In the genomic region with DNA sequence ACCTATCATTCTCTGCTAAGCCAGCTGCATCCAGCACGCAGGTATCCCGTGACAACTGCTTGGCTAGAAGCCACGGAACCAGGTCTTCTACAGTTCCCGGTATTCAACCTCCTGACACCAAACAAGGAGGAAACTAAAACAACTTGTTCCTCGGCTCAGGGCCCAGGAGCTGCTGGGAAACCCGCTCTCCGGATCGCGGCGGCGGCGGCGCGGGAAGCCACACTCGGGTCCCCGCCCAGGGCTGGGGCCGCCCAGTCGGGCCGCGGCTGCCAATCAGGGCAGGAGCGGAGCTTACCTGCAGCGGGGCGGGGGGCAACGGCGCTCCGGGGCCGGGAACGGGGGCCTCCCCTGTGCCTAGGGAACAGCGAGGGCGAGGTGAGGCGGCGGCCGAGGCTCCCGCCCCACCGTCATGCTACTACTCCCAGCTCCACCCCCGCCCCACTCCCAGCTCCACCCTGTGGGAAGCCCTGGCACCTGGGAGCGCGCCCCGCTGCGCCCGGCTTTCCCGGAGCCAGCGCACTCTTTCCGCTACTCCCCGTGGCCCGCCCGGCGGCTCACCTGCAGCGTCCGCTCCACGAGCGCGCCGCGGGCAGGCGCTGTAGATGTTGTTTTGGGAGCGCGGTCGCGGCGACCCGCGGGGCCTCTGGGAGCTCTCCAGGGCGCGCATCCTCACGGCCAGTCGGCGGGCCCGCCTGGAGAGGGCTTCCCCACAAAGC, we compare ENCODE assay signal across 8 cellular contexts. TPM values are rescaled to one million over a fixed set of nuclear protein-coding genes. Genes with fewer than 3 reads are reported as not detected.
DNase-seq lines count a peak whose midpoint lies in the region; ATAC-seq and TF ChIP-seq lines count a peak whose summit lies in the region.

No MANE protein-coding gene starts in this region.

- 0 to 1% methylated on average over 39 to 47 of the region's 69 CpGs for WGBS in lower leg skin, 2 donors

- peak overlapping the region; percentile 63 for H3K4me3 ChIP-seq in BLaER1
- peak overlapping the region; percentile 41 for H3K4me3 ChIP-seq in colonic mucosa
- no peak overlapping the region for H3K4me3 ChIP-seq in lower leg skin (ENCODE audit: low read depth, poor library complexity, severe bottlenecking)
- peak overlapping the region in 4 of 5 donors; percentile 36 to 63 (median 42) for H3K4me3 ChIP-seq in subcutaneous abdominal adipose tissue (ENCODE audit: low read depth in 1 of 5, low read length in 5 of 5)

- TF ChIP-seq POLR2A in lower leg skin (IDR thresholded peaks at IDR 0.05) = no peak

- peak overlapping the region; percentile 89 for H3K4me2 ChIP-seq in BLaER1

- H3K27ac ChIP-seq in BLaER1 = no peak overlapping the region
- peak overlapping the region; percentile 29 for H3K27ac ChIP-seq in colonic mucosa
- H3K27ac ChIP-seq in subcutaneous abdominal adipose tissue (ENCODE audit: low read depth, low read length) = no peak overlapping the region

- H3K4me1 ChIP-seq in BLaER1 = peaks cover 60% of the 10 kb centered on the region
- peaks cover 11% of the 10 kb centered on the region for H3K4me1 ChIP-seq in colonic mucosa
- H3K4me1 ChIP-seq in subcutaneous abdominal adipose tissue (ENCODE audit: control insufficient read depth in 5 of 5, insufficient read depth in 5 of 5, low read length in 5 of 5) = peaks cover 0 to 23% (median 15%) of the 10 kb centered on the region in 5 donors

- H3K9me3 ChIP-seq in BLaER1 = no peaks in the 10 kb centered on the region
- H3K9me3 ChIP-seq in colonic mucosa = no peaks in the 10 kb centered on the region
- no peaks in the 10 kb centered on the region for H3K9me3 ChIP-seq in subcutaneous abdominal adipose tissue (ENCODE audit: control insufficient read depth in 5 of 5, low read length in 5 of 5)

- no peak for ATAC-seq in GM21390 (IDR thresholded peaks at IDR 0.05; ENCODE audit: unreplicated experiment)

- H3K9ac ChIP-seq in BLaER1 = 0 out of 2 replicates have a peak overlapping the region, but pooled peaks have one; percentile 38
- H3K9ac ChIP-seq in colonic mucosa (ENCODE audit: low read depth in 2 of 2, low read length in 2 of 2) = peak overlapping the region in 1 of 2 donors; percentile 52
- peak overlapping the region in 2 of 5 donors; percentile 1 to 5 for H3K9ac ChIP-seq in subcutaneous abdominal adipose tissue (ENCODE audit: low read length in 5 of 5)

- TF ChIP-seq CTCF in LNCAP (IDR thresholded peaks at IDR 0.05) = 0 out of 2 replicates have a peak, but pooled peaks have one; percentile 31
- TF ChIP-seq CTCF in colonic mucosa (IDR thresholded peaks at IDR 0.05) = no peak
- no peak for TF ChIP-seq CTCF in lower leg skin (IDR thresholded peaks at IDR 0.05)

- peaks cover 59% of the 10 kb centered on the region for H4K20me1 ChIP-seq in BLaER1

- intact Hi-C loops in colonic mucosa (cut with DNase I) (loop anchor here (5.0 kb wide), 1 partner anchor 47 kb away; no protein-coding TSS in a partner anchor), lower leg skin (cut with DNase I; ENCODE audit: low total_unique reads) (no loop called here)

- peaks cover 33% of the 10 kb centered on the region for H3K36me3 ChIP-seq in BLaER1
- H3K36me3 ChIP-seq in colonic mucosa = no peaks in the 10 kb centered on the region
- H3K36me3 ChIP-seq in subcutaneous abdominal adipose tissue (ENCODE audit: control insufficient read depth in 5 of 5, insufficient read depth in 5 of 5, low read length in 5 of 5) = no peaks in the 10 kb centered on the region

- DNase-seq in T-helper 9 cell (peak; percentile 48), colonic mucosa (peak; percentile 84), lower leg skin (ENCODE audit: low spot score in 2 of 2) (peak; percentile 78 to 91), superior temporal gyrus (ENCODE audit: extremely low spot score) (no peak)

- H3K27me3 ChIP-seq in BLaER1 (peaks cover 36% of the 10 kb centered on the region), colonic mucosa (no peaks in the 10 kb centered on the region), subcutaneous abdominal adipose tissue (ENCODE audit: control insufficient read depth in 5 of 5, insufficient read depth in 4 of 5, low read length in 5 of 5) (peaks cover 0 to 20% (median 9%) of the 10 kb centered on the region in 5 donors)

RNA-seq across cellular contexts. Expression of a gene that starts 12.1 kb away (rescaled TPM):
- total RNA-seq in colonic mucosa (not detected), lower leg skin (not detected)

RNA-seq across cellular contexts. Expression of a gene that starts 12.4 kb away (rescaled TPM):
- total RNA-seq in colonic mucosa (1 to 10 TPM; 2.3 to 2.7 TPM), lower leg skin (1 to 10 TPM in 2 of 4 donors, under 1 TPM in 1, not detected in 1; 0.34 to 1.4 (median 1.3) TPM)

RNA-seq across cellular contexts. Expression of a gene that starts 36.9 kb away (rescaled TPM):
- total RNA-seq in colonic mucosa (over 10,000 TPM in 1 of 2 donors, 1,000 to 10,000 TPM in 1; 7,504 to 12,164 TPM), lower leg skin (1 to 10 TPM in 2 of 4 donors, under 1 TPM in 1, not detected in 1; 0.55 to 4.7 (median 2.0) TPM)

RNA-seq across cellular contexts. Expression of a gene that starts 43.9 kb away (rescaled TPM):
- total RNA-seq in colonic mucosa = not detected
- total RNA-seq in lower leg skin = not detected

Comparison
In these comparisons a context has a peak if more than half of its experiments do, and no peak if none do; other contexts are left out.
1. RNA of a gene that starts 36.9 kb away (total RNA-seq): 7,504 to 12,164 TPM in colonic mucosa; 0.55 to 4.7 TPM in lower leg skin; every median in the first group is over 1,000 times any median in the second.